In the genomic region with DNA sequence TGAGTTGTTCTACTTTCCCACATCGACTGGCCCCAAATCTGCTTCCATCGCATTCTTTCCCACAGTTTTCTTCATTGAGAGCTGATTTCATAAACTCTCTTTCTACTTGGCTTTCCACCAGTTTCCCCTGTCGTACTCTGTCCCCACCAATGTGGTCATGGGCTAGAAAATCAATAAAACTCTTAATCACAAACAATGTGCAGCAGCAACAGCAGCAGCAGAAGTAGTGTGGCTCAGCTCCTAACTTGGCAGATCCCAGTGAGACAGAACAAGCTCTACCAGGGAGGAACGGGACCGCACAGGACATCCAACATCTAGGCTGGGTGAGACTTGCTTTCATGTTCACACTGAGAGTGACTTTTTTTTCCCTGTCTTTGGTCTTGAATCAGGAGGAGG, we compare ENCODE assay signal across 16 cellular contexts. TPM values are rescaled to one million over a fixed set of nuclear protein-coding genes. Genes with fewer than 3 reads are reported as not detected.
DNase-seq lines count a peak whose midpoint lies in the region; ATAC-seq and TF ChIP-seq lines count a peak whose summit lies in the region.
"Had no signal": no experiment of that assay in that cellular context is flagged by ENCODE, and none has a peak within 500 bp of the region (broad histone marks: within the 10 kb centered on the region; RNA-seq: fewer than 3 reads in every experiment).

No MANE protein-coding gene starts in this region.

- peak overlapping the region in 4 of 11 experiments; percentile 4 to 83 (median 53); a peak in 4 of 22 replicates for H3K9ac ChIP-seq in BLaER1 treated with 17β-estradiol and CSF1 and Interleukin-3, amounts not matched to agents 10 nM and 100 nM
- H3K9ac ChIP-seq in Karpas-422 (ENCODE audit: low read length) (no peak overlapping the region), neural progenitor cell (no peak overlapping the region)

- H3K4me3 ChIP-seq in BLaER1 treated with 17β-estradiol and CSF1 and Interleukin-3, amounts not matched to agents 10 nM and 100 nM, result no peak overlapping the region
- H3K4me3 ChIP-seq in Karpas-422 (ENCODE audit: low read length) (no peak overlapping the region), neural progenitor cell (no peak overlapping the region)
- H3K4me3 ChIP-seq: esophagus muscularis mucosa, spleen, suprapubic skin had no signal

- H3K4me1 ChIP-seq in BLaER1 treated with 17β-estradiol and CSF1 and Interleukin-3, amounts not matched to agents 10 nM and 100 nM, result peaks cover 36 to 73% (median 65%) of the 10 kb centered on the region in 10 experiments
- H3K4me1 ChIP-seq in Karpas-422 (ENCODE audit: low read length) (peaks cover 52% of the 10 kb centered on the region), neural progenitor cell (peaks cover 26% of the 10 kb centered on the region)

- CTCF ChIA-PET in activated naive CD4-positive, alpha-beta T cell treated with anti-CD3 and anti-CD28 coated beads, Interleukin-2, amount 10 ng/mL, durations not matched to agents 7 days and 5 days (lab: Charles Lee), result no interaction called here

- H3F3A ChIP-seq in neural progenitor cell (ENCODE audit: low read depth), result peaks cover 29% of the 10 kb centered on the region

- peaks cover 29% of the 10 kb centered on the region for H3K27me3 Mint-ChIP-seq in neural progenitor cell (ENCODE audit: insufficient read depth, low read depth)
- peaks cover 39% of the 10 kb centered on the region for H3K27me3 Mint-ChIP-seq in activated naive CD4-positive, alpha-beta T cell treated with anti-CD3 and anti-CD28 coated beads, Interleukin-2, amount 10 ng/mL, durations not matched to agents 7 days and 5 days

- no peak for ATAC-seq in HG03097 (IDR thresholded peaks at IDR 0.05; ENCODE audit: low FRiP score, unreplicated experiment)
- ATAC-seq: Panc1 had no signal

- H3K9me3 ChIP-seq in BLaER1 treated with 17β-estradiol and CSF1 and Interleukin-3, amounts not matched to agents 10 nM and 100 nM (replicated peaks in 1 of 11), result 0 out of 22 replicates have a peak, but pooled peaks cover 0 to under 1% (median 0%) of the 10 kb centered on the region in 11 experiments
- H3K9me3 ChIP-seq in Karpas-422 (ENCODE audit: low read length), result no peaks in the 10 kb centered on the region
- no peaks in the 10 kb centered on the region for H3K9me3 ChIP-seq in neural progenitor cell (ENCODE audit: low read depth)
- H3K9me3 ChIP-seq: esophagus muscularis mucosa, spleen, suprapubic skin had no signal

- H2AFZ ChIP-seq in Karpas-422 (ENCODE audit: low read length), result no peak overlapping the region
- H2AFZ ChIP-seq in neural progenitor cell (replicated peaks), result no peak overlapping the region

- peak overlapping the region in 10 of 11 experiments; percentile 50 to 98 (median 91); a peak in 19 of 22 replicates for H3K4me2 ChIP-seq in BLaER1 treated with 17β-estradiol and CSF1 and Interleukin-3, amounts not matched to agents 10 nM and 100 nM
- no peak overlapping the region for H3K4me2 ChIP-seq in Karpas-422 (ENCODE audit: low read depth, low read length, poor library complexity, severe bottlenecking)
- H3K4me2 ChIP-seq in neural progenitor cell, result no peak overlapping the region

- no peaks in the 10 kb centered on the region for H3K36me3 Mint-ChIP-seq in neural progenitor cell
- peaks cover 2% of the 10 kb centered on the region for H3K36me3 Mint-ChIP-seq in activated naive CD4-positive, alpha-beta T cell treated with anti-CD3 and anti-CD28 coated beads, Interleukin-2, amount 10 ng/mL, durations not matched to agents 7 days and 5 days

- peaks cover 0 to 31% (median 23%) of the 10 kb centered on the region in 11 experiments; a peak in 16 of 22 replicates for H3K27me3 ChIP-seq in BLaER1 treated with 17β-estradiol and CSF1 and Interleukin-3, amounts not matched to agents 10 nM and 100 nM
- H3K27me3 ChIP-seq in Karpas-422 (ENCODE audit: low read length) (no peaks in the 10 kb centered on the region), neural progenitor cell (peaks cover 69% of the 10 kb centered on the region)
- H3K27me3 ChIP-seq: esophagus muscularis mucosa, suprapubic skin had no signal

- H3K79me2 ChIP-seq in Karpas-422 (ENCODE audit: low read length) (peaks cover 19% of the 10 kb centered on the region), neural progenitor cell (ENCODE audit: low read depth) (no peaks in the 10 kb centered on the region)

- peaks cover 48% of the 10 kb centered on the region for H3K4me1 Mint-ChIP-seq in neural progenitor cell
- peaks cover 49% of the 10 kb centered on the region for H3K4me1 Mint-ChIP-seq in activated naive CD4-positive, alpha-beta T cell treated with anti-CD3 and anti-CD28 coated beads, Interleukin-2, amount 10 ng/mL, durations not matched to agents 7 days and 5 days

- DNase-seq in Karpas-422 (no peak), neural progenitor cell (ENCODE audit: low spot score) (no peak), OCI-M2 (lab: John Stamatoyannopoulos, UW; ENCODE audit: unreplicated experiment) (no peak)
- no peak for DNase-seq in NK-92 treated with Interleukin-12 subunit alpha and Interleukin-12 subunit beta, amount 100 ng/mL, for 24 hours (lab: John Stamatoyannopoulos, UW)
- no peak for DNase-seq in activated naive CD4-positive, alpha-beta T cell treated with anti-CD3 and anti-CD28 coated beads, Interleukin-2, amount 10 ng/mL, durations not matched to agents 7 days and 5 days
- DNase-seq: activated CD4-positive, CD25-positive, alpha-beta regulatory T cell treated with anti-CD3 and anti-CD28 coated beads, Interleukin-2, amount 50 U/mL, for 72 hours; hippocampal formation; MM.1S; NCI-H2171 treated with DMSO at 0.1 percent for 48 hours had no signal

- TF ChIP-seq CTCF in neural progenitor cell (IDR thresholded peaks at IDR 0.05), result no peak

- no peak overlapping the region for H3K27ac Mint-ChIP-seq in neural progenitor cell
- H3K27ac Mint-ChIP-seq in activated naive CD4-positive, alpha-beta T cell treated with anti-CD3 and anti-CD28 coated beads, Interleukin-2, amount 10 ng/mL, durations not matched to agents 7 days and 5 days, result no peak overlapping the region

- no peaks in the 10 kb centered on the region for H3K9me2 ChIP-seq in Karpas-422 (replicated peaks; ENCODE audit: insufficient read depth, low read length)

- H3K9me3 Mint-ChIP-seq in neural progenitor cell, result no peaks in the 10 kb centered on the region
- no peaks in the 10 kb centered on the region for H3K9me3 Mint-ChIP-seq in activated naive CD4-positive, alpha-beta T cell treated with anti-CD3 and anti-CD28 coated beads, Interleukin-2, amount 10 ng/mL, durations not matched to agents 7 days and 5 days

- H3K27ac ChIP-seq in BLaER1 treated with 17β-estradiol and CSF1 and Interleukin-3, amounts not matched to agents 10 nM and 100 nM, result peak overlapping the region; percentile 12 to 100 (median 98); a peak in 17 of 22 replicates
- H3K27ac ChIP-seq in Karpas-422 (ENCODE audit: low read length) (peak overlapping the region; percentile 89), cingulate gyrus (ENCODE audit: low read depth, low read length) (peak overlapping the region; percentile 52), neural progenitor cell (no peak overlapping the region)
- H3K27ac ChIP-seq: esophagus muscularis mucosa, suprapubic skin had no signal

- 0 out of 22 replicates have a peak, but pooled peaks cover 0 to under 1% (median 0%) of the 10 kb centered on the region in 11 experiments for H3K36me3 ChIP-seq in BLaER1 treated with 17β-estradiol and CSF1 and Interleukin-3, amounts not matched to agents 10 nM and 100 nM
- H3K36me3 ChIP-seq in Karpas-422 (ENCODE audit: insufficient read depth, low read length), result 0 out of 2 replicates have a peak, but pooled peaks cover 5% of the 10 kb centered on the region
- no peaks in the 10 kb centered on the region for H3K36me3 ChIP-seq in neural progenitor cell
- H3K36me3 ChIP-seq: esophagus muscularis mucosa, spleen, suprapubic skin had no signal

- H3K4me3 Mint-ChIP-seq in neural progenitor cell, result peak overlapping the region; percentile 29
- H3K4me3 Mint-ChIP-seq in activated naive CD4-positive, alpha-beta T cell treated with anti-CD3 and anti-CD28 coated beads, Interleukin-2, amount 10 ng/mL, durations not matched to agents 7 days and 5 days, result no peak overlapping the region

- H4K20me1 ChIP-seq in BLaER1 treated with 17β-estradiol and CSF1 and Interleukin-3, amounts not matched to agents 10 nM and 100 nM, result peaks cover 0 to 9% (median 7%) of the 10 kb centered on the region in 11 experiments; a peak in 20 of 22 replicates
- peaks cover 6% of the 10 kb centered on the region; the same call in 1 of the 2 replicates for H4K20me1 ChIP-seq in Karpas-422 (ENCODE audit: insufficient read depth, low read depth, low read length)
- H4K20me1 ChIP-seq in neural progenitor cell (ENCODE audit: low read depth), result no peaks in the 10 kb centered on the region

RNA-seq across cellular contexts. Expression of a gene that starts 3.1 kb away (rescaled TPM):
- total RNA-seq in Karpas-422 (2014; rRNA removed; shearing (Covaris generic); ENCODE audit: low replicate concordance), result 43.5 and 59.4 TPM in 2 replicates
- total RNA-seq in neural progenitor cell (ENCODE audit: low replicate concordance), result 4.9 and 8.2 TPM in 2 replicates

Comparison
In these comparisons a context has a peak if more than half of its experiments do, and no peak if none do; other contexts are left out.
1. H3K4me2 ChIP-seq: peak in BLaER1 treated with 17β-estradiol and CSF1 and Interleukin-3, amounts not matched to agents 10 nM and 100 nM (10 of 11); none in Karpas-422 (single experiment) and neural progenitor cell (single experiment).